Comparison of ENCODE assay signal across 8 cellular contexts in genomic region chr12:116955382-116956021, GRCh38. TPM values are rescaled to one million over a fixed set of nuclear protein-coding genes. Genes with fewer than 3 reads are reported as not detected.
A peak's percentile ranks its signal among the peaks of the same experiment; 100 is the strongest.
DNase-seq lines count a peak whose midpoint lies in the region; ATAC-seq and TF ChIP-seq lines count a peak whose summit lies in the region.

No MANE protein-coding gene starts in this region.

- no peak overlapping the region for H2AFZ ChIP-seq in neuronal stem cell (ENCODE audit: low read length)

- H3K23ac ChIP-seq in neuronal stem cell (ENCODE audit: low read depth, low read length, poor library complexity), result no peak overlapping the region

- H4K8ac ChIP-seq in neuronal stem cell (ENCODE audit: low read depth, low read length), result no peak overlapping the region

- H3K14ac ChIP-seq in neuronal stem cell (ENCODE audit: low read length), result no peak overlapping the region

- no peak overlapping the region for H2BK120ac ChIP-seq in neuronal stem cell (ENCODE audit: low read depth, low read length)

- no peaks in the 10 kb centered on the region for H3K79me1 ChIP-seq in neuronal stem cell (ENCODE audit: low read depth, low read length)

- peak; percentile 44 for ATAC-seq in omental fat pad (ENCODE audit: low FRiP score)

- DNase-seq in NCI-H2107 treated with DMSO at 0.1 percent for 48 hours (lab: John Stamatoyannopoulos, UW; ENCODE audit: unreplicated experiment), result peak; percentile 59
- no peak for DNase-seq in NCI-H2107 (lab: John Stamatoyannopoulos, UW)
- DNase-seq in MV-4-11 (lab: John Stamatoyannopoulos, UW), result peak; percentile 19
- DNase-seq in choroid plexus epithelial cell (ENCODE audit: low read depth), result peak; percentile 71
- no peak for DNase-seq in omental fat pad (ENCODE audit: low spot score)
- no peak for DNase-seq in COLO668 (lab: John Stamatoyannopoulos, UW; ENCODE audit: unreplicated experiment)
- no peak for DNase-seq in G401 (ENCODE audit: low spot score)
- DNase-seq in neuronal stem cell (ENCODE audit: low spot score), result no peak

- H2BK15ac ChIP-seq in neuronal stem cell (ENCODE audit: low read length), result no peak overlapping the region

- no peak overlapping the region for H3K27ac ChIP-seq in neuronal stem cell (replicated peaks; ENCODE audit: low read length)

- H3K4ac ChIP-seq in neuronal stem cell (ENCODE audit: low read length), result no peak overlapping the region

- H3K9me3 ChIP-seq in neuronal stem cell (replicated peaks in 1 of 2; ENCODE audit: control insufficient read depth in 2 of 2, insufficient read depth in 1 of 2, low read depth in 1 of 2, low read length in 2 of 2), result peaks cover 0 to 2% of the 10 kb centered on the region in 2 donors

- H2BK12ac ChIP-seq in neuronal stem cell (ENCODE audit: low read length), result no peak overlapping the region

- no peaks in the 10 kb centered on the region for H3K27me3 ChIP-seq in neuronal stem cell (ENCODE audit: control insufficient read depth in 3 of 3, insufficient read depth in 3 of 3, low read depth in 1 of 3, low read length in 3 of 3)

- H3K9ac ChIP-seq in neuronal stem cell (ENCODE audit: low read depth, low read length, poor library complexity), result no peak overlapping the region

- no peak overlapping the region for H3K18ac ChIP-seq in neuronal stem cell (ENCODE audit: low read length)

- peak; percentile 38 for TF ChIP-seq CTCF in choroid plexus epithelial cell (conservative IDR thresholded peaks at IDR 0.05; ENCODE audit: low read depth, low read length)
- no peak for TF ChIP-seq CTCF in omental fat pad (IDR thresholded peaks at IDR 0.05)

- peaks cover 5 to 34% of the 10 kb centered on the region in 2 donors for H3K36me3 ChIP-seq in neuronal stem cell (replicated peaks in 1 of 2; ENCODE audit: control insufficient read depth in 2 of 2, insufficient read depth in 2 of 2, low read length in 2 of 2)

- no peak overlapping the region for H2BK5ac ChIP-seq in neuronal stem cell (ENCODE audit: low read length)

- no CpG with 5 or more reads among the region's 4 CpGs for WGBS in neuronal stem cell (ENCODE audit: extremely low coverage in 2 of 2, insufficient read length in 2 of 2, insufficient replicate concordance in 1 of 2), 2 donors

- H3K4me3 ChIP-seq in choroid plexus epithelial cell (ENCODE audit: low read depth, low read length) (no peak overlapping the region), neuronal stem cell (ENCODE audit: low read length in 2 of 2) (no peak overlapping the region)

- no peak overlapping the region for H4K91ac ChIP-seq in neuronal stem cell (ENCODE audit: low read depth, low read length, poor library complexity)

- in situ Hi-C loops in G401 (cut with HindIII; ENCODE audit: low sequenced_read_pairs), result no loop called here

- no peak overlapping the region for H3K4me2 ChIP-seq in neuronal stem cell (ENCODE audit: insufficient read depth, low read length, poor library complexity, severe bottlenecking)

- no peak overlapping the region for H2AK5ac ChIP-seq in neuronal stem cell (ENCODE audit: low read depth, low read length)

- H3K4me1 ChIP-seq in neuronal stem cell (ENCODE audit: control insufficient read depth in 2 of 2, insufficient read depth in 1 of 2, low read depth in 1 of 2, low read length in 2 of 2), result peaks cover 0 to 5% of the 10 kb centered on the region in 2 donors

RNA-seq across cellular contexts. Expression of gene FBXW8, which starts 44.8 kb away (rescaled TPM):
- 10 to 100 TPM in 3 of 4 donors, 1 to 10 TPM in 1; 8.9 to 21.6 (median 12.2) TPM for total RNA-seq in omental fat pad
- 18.4 and 21.6 TPM in 2 replicates for total RNA-seq in G401 (2014; rRNA removed; shearing (Covaris generic))
- 19.9 TPM for polyA plus RNA-seq in neuronal stem cell (2013, experiment 1 of 2)
- polyA plus RNA-seq in neuronal stem cell (2013, experiment 2 of 2), result 19.3 TPM

Comparison
In these comparisons a context has a peak if more than half of its experiments do, and no peak if none do; other contexts are left out.
1. DNase-seq: peak in NCI-H2107 treated with DMSO at 0.1 percent for 48 hours (single experiment), MV-4-11 (single experiment) and choroid plexus epithelial cell (single experiment); none in NCI-H2107 (single experiment), omental fat pad (single experiment), COLO668 (single experiment), G401 (single experiment) and neuronal stem cell (single experiment).